In the genomic region with DNA sequence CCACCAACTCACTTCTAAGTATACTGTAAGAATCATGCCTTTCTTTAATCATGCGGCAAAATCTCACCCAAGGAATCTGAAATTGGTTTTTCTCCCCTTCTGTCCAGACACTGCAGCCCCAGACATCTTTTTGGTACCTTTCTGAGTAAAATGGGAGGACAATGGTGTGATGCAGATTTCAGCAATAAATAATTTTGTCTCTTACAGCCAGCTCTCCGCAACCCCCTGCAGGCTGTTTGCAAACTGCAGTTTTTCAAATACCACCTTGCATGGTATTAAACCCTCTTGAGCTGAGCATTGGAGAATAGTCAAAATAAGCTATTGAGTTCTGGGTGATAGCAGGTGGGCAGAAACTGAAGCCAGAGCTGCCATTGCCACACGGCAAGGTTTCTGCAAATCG, we compare ENCODE assay signal across 9 cellular contexts. TPM values are rescaled to one million over a fixed set of nuclear protein-coding genes. Genes with fewer than 3 reads are reported as not detected.
DNase-seq lines count a peak whose midpoint lies in the region; ATAC-seq and TF ChIP-seq lines count a peak whose summit lies in the region.
"Had no signal": no experiment of that assay in that cellular context is flagged by ENCODE, and none has a peak within 500 bp of the region (broad histone marks: within the 10 kb centered on the region; RNA-seq: fewer than 3 reads in every experiment).

No MANE protein-coding gene starts in this region.

- DNase-seq in NCI-H1092 treated with DMSO at 0.1 percent for 48 hours (lab: John Stamatoyannopoulos, UW) (peak; percentile 19), NCI-H1092 (lab: John Stamatoyannopoulos, UW) (no peak), OCI-LY7 (ENCODE audit: low spot score) (peak; percentile 16), foreskin melanocyte (peak; percentile 8), smooth muscle cell (lab: John Stamatoyannopoulos, UW; ENCODE audit: unreplicated experiment) (no peak), stomach (no peak)

- POLR2A ChIA-PET in OCI-LY7 (lab: Charles Lee), result no interaction called here

- no peaks in the 10 kb centered on the region for H3K27me3 ChIP-seq in smooth muscle cell (ENCODE audit: low read depth)
- no peaks in the 10 kb centered on the region for H3K27me3 ChIP-seq in stomach

- no TSS peak for BruUV-seq in OCI-LY7 (replicated peaks; lab: Mats Ljungman, UMichigan)

- no peak overlapping the region for H3K4me3 ChIP-seq in OCI-LY7 (ENCODE audit: low read depth, low read length, poor library complexity, severe bottlenecking)
- H3K4me3 ChIP-seq in smooth muscle cell, result no peak overlapping the region
- H3K4me3 ChIP-seq in stomach, result no peak overlapping the region

- intact Hi-C loops in OCI-LY7 (cut with micrococcal nuclease; ENCODE audit: unreplicated experiment), result loop anchor here (2.0 kb wide), 1 partner anchor 180 kb away; no protein-coding TSS in a partner anchor
- intact Hi-C loops in stomach (cut with DNase I; ENCODE audit: low total_unique reads), result no loop called here

- H3K9ac ChIP-seq in smooth muscle cell (ENCODE audit: low read depth), result no peak overlapping the region

- H3K9me2 ChIP-seq in OCI-LY7 (ENCODE audit: insufficient read depth, low read length), result no peaks in the 10 kb centered on the region

- H3K4me2 ChIP-seq in OCI-LY7 (ENCODE audit: low read length) (no peak overlapping the region), smooth muscle cell (peak overlapping the region; percentile 5)

- H3K27ac ChIP-seq in OCI-LY7 (ENCODE audit: low read depth, low read length, poor library complexity, severe bottlenecking) (no peak overlapping the region), smooth muscle cell (ENCODE audit: low read depth) (no peak overlapping the region), stomach (no peak overlapping the region)

- H3K9me3 ChIP-seq in OCI-LY7 (ENCODE audit: low read length) (no peaks in the 10 kb centered on the region), smooth muscle cell (replicated peaks; ENCODE audit: low read depth) (no peaks in the 10 kb centered on the region), stomach (peaks cover 0 to 6% (median 0%) of the 10 kb centered on the region in 4 donors)

- no peak overlapping the region for H2AFZ ChIP-seq in OCI-LY7 (ENCODE audit: low read length)
- peak overlapping the region; percentile 6 for H2AFZ ChIP-seq in smooth muscle cell (ENCODE audit: low read depth)

- H3F3A ChIP-seq in smooth muscle cell (ENCODE audit: low read depth), result no peaks in the 10 kb centered on the region

- peak; percentile 72 for TF ChIP-seq CTCF in OCI-LY7 (conservative IDR thresholded peaks at IDR 0.05; ENCODE audit: low read length)
- peak; percentile 58 for TF ChIP-seq CTCF in smooth muscle cell (IDR thresholded peaks at IDR 0.05; ENCODE audit: borderline replicate concordance, insufficient read depth, poor library complexity, severe bottlenecking)
- peak in 3 of 7 experiments; percentile 30 to 38 (median 33) for TF ChIP-seq CTCF in stomach (IDR thresholded peaks at IDR 0.05)

- no peak for TF ChIP-seq POLR2A in stomach (IDR thresholded peaks at IDR 0.05)

- no peak for TF ChIP-seq EP300 in stomach (IDR thresholded peaks at IDR 0.05)

- WGBS in smooth muscle cell (ENCODE audit: low lambda C conversion rate), result 82% methylated on average over 4 of the region's 4 CpGs
- WGBS in stomach, 5 donors, result 63 to 88% (median 85%) methylated on average over 4 of the region's 4 CpGs

- H4K20me1 ChIP-seq in OCI-LY7 (ENCODE audit: insufficient read depth, low read length), result no peaks in the 10 kb centered on the region
- H4K20me1 ChIP-seq in smooth muscle cell (ENCODE audit: low read depth), result no peaks in the 10 kb centered on the region

- H3K79me2 ChIP-seq in OCI-LY7 (ENCODE audit: insufficient read depth, low read depth, low read length) (no peaks in the 10 kb centered on the region), smooth muscle cell (ENCODE audit: low read depth) (no peaks in the 10 kb centered on the region)

- CTCF ChIA-PET in OCI-LY7 (lab: Charles Lee; ENCODE audit: unreplicated experiment), result interaction anchor here (0.7 kb wide), 1 partner anchor 9 kb away, joined by 4 read pairs; no protein-coding TSS in a partner anchor

- ATAC-seq in HG03196 (IDR thresholded peaks at IDR 0.05; ENCODE audit: unreplicated experiment) (no peak), HG03565 (IDR thresholded peaks at IDR 0.05; ENCODE audit: unreplicated experiment) (no peak)

- H3K36me3 ChIP-seq in OCI-LY7 (ENCODE audit: insufficient read depth, low read length) (no peaks in the 10 kb centered on the region), smooth muscle cell (ENCODE audit: low read depth) (no peaks in the 10 kb centered on the region), stomach (no peaks in the 10 kb centered on the region)

- no peaks in the 10 kb centered on the region for H3K4me1 ChIP-seq in OCI-LY7 (ENCODE audit: insufficient read depth, low read length, poor library complexity, severe bottlenecking)
- H3K4me1 ChIP-seq in smooth muscle cell (ENCODE audit: low read depth), result no peaks in the 10 kb centered on the region
- H3K4me1 ChIP-seq in stomach, result peaks cover 0 to 14% (median 4%) of the 10 kb centered on the region in 4 donors

RNA-seq across cellular contexts. Expression of gene GPR39, which starts 32.2 kb away (rescaled TPM):
- 0.13 TPM in 1 of 2 replicates, not detected in the other for total RNA-seq in OCI-LY7 (2014; rRNA removed; shearing (Covaris generic))
- total RNA-seq in OCI-LY7 (2022) (not detected in 2 replicates), smooth muscle cell (0.90 and 1.4 TPM in 2 replicates), stomach (10 to 100 TPM in 3 of 5 donors, under 1 TPM in 1, not detected in 1; 0.87 to 16.0 (median 13.1) TPM)
- polyA plus RNA-seq in smooth muscle cell (0.87 and 2.4 TPM in 2 replicates), stomach (1 to 10 TPM in 2 of 3 donors, under 1 TPM in 1; 0.92 to 5.5 (median 3.0) TPM)
- total RNA-seq: T-helper 2 cell treated with Interferon-gamma antibody and Interleukin-4, amounts not matched to agents 100 ng/mL and 5 ng/mL, for 36 hours had no signal

Comparison
In these comparisons a context has a peak if more than half of its experiments do, and no peak if none do; other contexts are left out.
1. DNase-seq: peak in NCI-H1092 treated with DMSO at 0.1 percent for 48 hours (single experiment), OCI-LY7 (single experiment) and foreskin melanocyte (single experiment); none in NCI-H1092 (single experiment), smooth muscle cell (single experiment) and stomach (single experiment).